In genomic region chr7:25862993-25863726, GRCh38 we compare ENCODE assay signal across 1 cellular context.
TF ChIP-seq lines count a peak whose summit lies in the region.

No MANE protein-coding gene starts in this region.

TF ChIP-seq in HepG2, 621 proteins besides CTCF, POLR2A, EP300 and RAD21 (continued from another document):
- no peak for TF ChIP-seq ZHX2 (IDR thresholded peaks at IDR 0.05; ENCODE audit: low read depth)
- no peak for TF ChIP-seq ZHX2 (CRISPR knock-in tag; IDR thresholded peaks at IDR 0.05; ENCODE audit: borderline replicate concordance)
- TF ChIP-seq FOXO4 (CRISPR knock-in tag; conservative IDR thresholded peaks at IDR 0.05) = no peak
- 0 out of 2 replicates have a peak, but pooled peaks have one; percentile 28 for TF ChIP-seq SOX13 (IDR thresholded peaks at IDR 0.05)
- no peak for TF ChIP-seq SOX13 (CRISPR knock-in tag; conservative IDR thresholded peaks at IDR 0.05 in 1 of 2, IDR thresholded peaks at IDR 0.05 in 1 of 2)
- TF ChIP-seq CBX2 (IDR thresholded peaks at IDR 0.05; ENCODE audit: low read depth, low read length) = peak; percentile 99
- no peak for TF ChIP-seq CBX2 (CRISPR knock-in tag; IDR thresholded peaks at IDR 0.05; ENCODE audit: low read depth)
